ENCODE assay signal across 10 cellular contexts in the genomic region with DNA sequence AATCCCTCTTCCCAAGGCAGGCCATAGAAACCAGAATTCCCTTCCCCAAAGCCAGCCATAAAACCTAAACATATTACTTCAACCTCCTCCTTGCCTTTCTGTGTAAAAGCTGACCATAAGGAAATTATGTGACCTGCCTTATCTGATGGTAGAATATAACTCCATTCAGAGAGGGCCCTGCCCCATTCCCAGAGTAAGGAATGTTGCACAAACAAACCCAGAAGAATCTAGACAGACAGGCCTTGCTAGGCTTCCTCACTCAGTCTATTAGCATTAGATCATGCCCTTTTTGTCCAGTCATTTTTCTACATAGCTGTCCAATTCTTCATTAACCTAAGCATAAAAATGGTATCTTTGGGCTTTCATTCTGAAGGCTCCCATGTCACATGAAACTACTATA. TPM values are rescaled to one million over a fixed set of nuclear protein-coding genes. Genes with fewer than 3 reads are reported as not detected.
DNase-seq lines count a peak whose midpoint lies in the region; ATAC-seq and TF ChIP-seq lines count a peak whose summit lies in the region.
"Had no signal": no experiment of that assay in that cellular context is flagged by ENCODE, and none has a peak within 500 bp of the region (broad histone marks: within the 10 kb centered on the region; RNA-seq: fewer than 3 reads in every experiment).

No MANE protein-coding gene starts in this region.

- TF ChIP-seq POLR2A in IMR-90 (IDR thresholded peaks at IDR 0.05; ENCODE audit: low read depth, low read length): no peak

- in situ Hi-C loops in IMR-90 (cut with MboI; ENCODE audit: low sequenced_read_pairs): no loop called here

- H3K9ac ChIP-seq in IMR-90 (ENCODE audit: low read depth, low read length): no peak overlapping the region

- no peaks in the 10 kb centered on the region for H3K27me3 ChIP-seq in CD4-positive, CD25-positive, alpha-beta regulatory T cell (ENCODE audit: control insufficient read depth, insufficient read depth, low read length)
- H3K27me3 ChIP-seq in IMR-90 (ENCODE audit: control insufficient read depth, insufficient read depth, low read length) (peaks cover 2% of the 10 kb centered on the region; the same call in 1 of the 2 replicates), neutrophil (no peaks in the 10 kb centered on the region), SJCRH30 (no peaks in the 10 kb centered on the region)

- H3K9me1 ChIP-seq in IMR-90 (ENCODE audit: insufficient read depth, low read length): peaks cover 2% of the 10 kb centered on the region; the same call in 1 of the 2 replicates

- no peak overlapping the region for H3K14ac ChIP-seq in IMR-90 (replicated peaks; ENCODE audit: low read depth, low read length)

- TF ChIP-seq CTCF in IMR-90 (conservative IDR thresholded peaks at IDR 0.05; ENCODE audit: low read depth, low read length) (no peak), neutrophil (IDR thresholded peaks at IDR 0.05) (no peak)

- no peaks in the 10 kb centered on the region for H3K36me3 Mint-ChIP-seq in CD4-positive, CD25-positive, alpha-beta regulatory T cell
- peaks cover 4% of the 10 kb centered on the region for H3K36me3 Mint-ChIP-seq in central memory CD8-positive, alpha-beta T cell (ENCODE audit: insufficient read depth)
- H3K36me3 Mint-ChIP-seq: stimulated activated memory B cell treated with anti-CD40 and anti-IgM and Interleukin-4, amounts not matched to agents 10 μg/mL and 1 μg/mL and 100 μg/mL, for 72 hours had no signal

- BruUV-seq in IMR-90 (replicated peaks; lab: Mats Ljungman, UMichigan): no TSS peak

- no peaks in the 10 kb centered on the region for H3K79me1 ChIP-seq in IMR-90 (ENCODE audit: low read depth in 1 of 2, low read length in 2 of 2)

- peak overlapping the region; percentile 66 for H3K4me3 ChIP-seq in CD4-positive, CD25-positive, alpha-beta regulatory T cell (ENCODE audit: low read depth, low read length)
- H3K4me3 ChIP-seq in IMR-90 (ENCODE audit: insufficient read depth, low read depth, low read length) (no peak overlapping the region), neutrophil (ENCODE audit: low read depth in 1 of 2, low read length in 1 of 2) (no peak overlapping the region), SJCRH30 (no peak overlapping the region)

- no peaks in the 10 kb centered on the region for H4K20me1 ChIP-seq in IMR-90 (ENCODE audit: insufficient read depth, low read length)

- no peak overlapping the region for H4K91ac ChIP-seq in IMR-90 (ENCODE audit: insufficient read depth, low read depth, low read length)

- no peak overlapping the region for H2BK120ac ChIP-seq in IMR-90 (ENCODE audit: low read depth, low read length)

- peaks cover 0 to 2% (median 0%) of the 10 kb centered on the region in 7 donors for H3K9me3 Mint-ChIP-seq in CD4-positive, CD25-positive, alpha-beta regulatory T cell
- no peaks in the 10 kb centered on the region for H3K9me3 Mint-ChIP-seq in central memory CD8-positive, alpha-beta T cell
- H3K9me3 Mint-ChIP-seq: stimulated activated memory B cell treated with anti-CD40 and anti-IgM and Interleukin-4, amounts not matched to agents 10 μg/mL and 1 μg/mL and 100 μg/mL, for 72 hours had no signal

- dilution Hi-C loops in IMR-90 (cut with HindIII; ENCODE audit: low sequenced_read_pairs, unreplicated experiment): no loop called here

- no peak overlapping the region for H3K4ac ChIP-seq in IMR-90 (ENCODE audit: low read depth, low read length)

- no peaks in the 10 kb centered on the region for H3K27me3 Mint-ChIP-seq in CD4-positive, CD25-positive, alpha-beta regulatory T cell
- no peaks in the 10 kb centered on the region for H3K27me3 Mint-ChIP-seq in central memory CD8-positive, alpha-beta T cell

- no peaks in the 10 kb centered on the region for H3K36me3 ChIP-seq in CD4-positive, CD25-positive, alpha-beta regulatory T cell (ENCODE audit: control insufficient read depth, insufficient read depth, low read length)
- H3K36me3 ChIP-seq in IMR-90 (ENCODE audit: control insufficient read depth, insufficient read depth, low read length) (no peaks in the 10 kb centered on the region), neutrophil (no peaks in the 10 kb centered on the region), SJCRH30 (no peaks in the 10 kb centered on the region)

- H3K4me2 ChIP-seq in IMR-90 (ENCODE audit: low read depth, low read length): no peak overlapping the region

- no peak overlapping the region for H3K4me3 Mint-ChIP-seq in CD4-positive, CD25-positive, alpha-beta regulatory T cell
- H3K4me3 Mint-ChIP-seq in central memory CD8-positive, alpha-beta T cell: peak overlapping the region; percentile 70
- H3K4me3 Mint-ChIP-seq: stimulated activated memory B cell treated with anti-CD40 and anti-IgM and Interleukin-4, amounts not matched to agents 10 μg/mL and 1 μg/mL and 100 μg/mL, for 72 hours had no signal

- peak overlapping the region; percentile 82 to 91 (median 90) for H3K27ac Mint-ChIP-seq in CD4-positive, CD25-positive, alpha-beta regulatory T cell
- peak overlapping the region; percentile 92 for H3K27ac Mint-ChIP-seq in central memory CD8-positive, alpha-beta T cell (ENCODE audit: low read depth)
- H3K27ac Mint-ChIP-seq: stimulated activated memory B cell treated with anti-CD40 and anti-IgM and Interleukin-4, amounts not matched to agents 10 μg/mL and 1 μg/mL and 100 μg/mL, for 72 hours had no signal

- H2AFZ ChIP-seq in IMR-90 (replicated peaks; ENCODE audit: low read length, poor library complexity): no peak overlapping the region

- no peak overlapping the region for H4K5ac ChIP-seq in IMR-90 (ENCODE audit: low read depth, low read length)

- DNase-seq in CD4-positive, CD25-positive, alpha-beta regulatory T cell: no peak
- DNase-seq in IMR-90 (no peak), NCI-H510A treated with DMSO at 0.1 percent for 48 hours (lab: John Stamatoyannopoulos, UW) (no peak), SJCRH30 (no peak), NCI-H1092 treated with DMSO at 0.1 percent for 48 hours (lab: John Stamatoyannopoulos, UW) (no peak), DMS53 treated with DMSO at 0.1 percent for 48 hours (lab: John Stamatoyannopoulos, UW; ENCODE audit: unreplicated experiment) (no peak)
- DNase-seq in central memory CD8-positive, alpha-beta T cell (ENCODE audit: low spot score in 2 of 2): no peak
- DNase-seq: NK-92 treated with Interleukin-12 subunit alpha and Interleukin-12 subunit beta, amount 100 ng/mL, for 24 hours had no signal

- no peak overlapping the region for H2BK15ac ChIP-seq in IMR-90 (ENCODE audit: low read depth, low read length)

- no peak overlapping the region for H3K18ac ChIP-seq in IMR-90 (ENCODE audit: low read depth, low read length)

- intact Hi-C loops in IMR-90 (cut with micrococcal nuclease): no loop called here

- no peak for TF ChIP-seq RAD21 in IMR-90 (IDR thresholded peaks at IDR 0.05; ENCODE audit: low read length)

- POLR2A ChIA-PET in IMR-90 (lab: Charles Lee; ENCODE audit: unreplicated experiment): no interaction called here

- no peak overlapping the region for H2BK20ac ChIP-seq in IMR-90 (ENCODE audit: low read depth, low read length)

- ATAC-seq in CD4-positive, CD25-positive, alpha-beta regulatory T cell (ENCODE audit: low read depth in 2 of 2): no peak
- peak; percentile 64 for ATAC-seq in IMR-90 (ENCODE audit: low read depth)
- no peak for ATAC-seq in central memory CD8-positive, alpha-beta T cell (replicated peaks; ENCODE audit: extremely low read depth, poor library complexity, severe bottlenecking)
- ATAC-seq: stimulated activated memory B cell treated with anti-CD40 and anti-IgM and Interleukin-4, amounts not matched to agents 10 μg/mL and 1 μg/mL and 100 μg/mL, for 72 hours had no signal

- H2BK5ac ChIP-seq in IMR-90 (ENCODE audit: low read depth, low read length, poor library complexity, severe bottlenecking): no peak overlapping the region

- peaks cover 17% of the 10 kb centered on the region for H3K4me1 ChIP-seq in CD4-positive, CD25-positive, alpha-beta regulatory T cell (ENCODE audit: control insufficient read depth, insufficient read depth, low read length, poor library complexity, severe bottlenecking)
- H3K4me1 ChIP-seq in IMR-90 (ENCODE audit: control insufficient read depth, insufficient read depth, low read length) (peaks cover 3% of the 10 kb centered on the region; the same call in 1 of the 2 replicates), neutrophil (ENCODE audit: control insufficient read depth in 1 of 2, insufficient read depth in 1 of 2, low read depth in 1 of 2, low read length in 1 of 2) (peaks cover 21 to 25% of the 10 kb centered on the region in 2 experiments), SJCRH30 (no peaks in the 10 kb centered on the region)

- H4K8ac ChIP-seq in IMR-90 (ENCODE audit: low read depth in 2 of 2, low read length in 2 of 2): no peak overlapping the region

- H2AK5ac ChIP-seq in IMR-90 (ENCODE audit: low read depth, low read length): no peak overlapping the region

- no peaks in the 10 kb centered on the region for H3K9me3 ChIP-seq in CD4-positive, CD25-positive, alpha-beta regulatory T cell (ENCODE audit: control insufficient read depth in 2 of 2, low read length in 2 of 2)
- H3K9me3 ChIP-seq in IMR-90 (ENCODE audit: control insufficient read depth, insufficient read depth, low read length) (no peaks in the 10 kb centered on the region), neutrophil (no peaks in the 10 kb centered on the region), SJCRH30 (replicated peaks) (no peaks in the 10 kb centered on the region)

- no peak overlapping the region for H3K27ac ChIP-seq in CD4-positive, CD25-positive, alpha-beta regulatory T cell (ENCODE audit: insufficient read depth, low read length, poor library complexity, severe bottlenecking)
- H3K27ac ChIP-seq in IMR-90 (ENCODE audit: insufficient read depth, low read length): no peak overlapping the region
- peak overlapping the region; percentile 71 for H3K27ac ChIP-seq in neutrophil
- H3K27ac ChIP-seq in SJCRH30: no peak overlapping the region

- CTCF ChIA-PET in IMR-90 (lab: Yijun Ruan, JAX): interaction anchor here (0.5 kb wide), 1 partner anchor 108 kb away, joined by 3 read pairs; no protein-coding TSS in a partner anchor

- peaks cover 15 to 26% (median 25%) of the 10 kb centered on the region in 4 donors for H3K4me1 Mint-ChIP-seq in CD4-positive, CD25-positive, alpha-beta regulatory T cell
- H3K4me1 Mint-ChIP-seq in central memory CD8-positive, alpha-beta T cell: peaks cover 30% of the 10 kb centered on the region

- no peak overlapping the region for H3K23ac ChIP-seq in IMR-90 (ENCODE audit: low read depth, low read length)

- no peak overlapping the region for H3K56ac ChIP-seq in IMR-90 (ENCODE audit: extremely low read depth, insufficient read depth, low read length)

- H2AK9ac ChIP-seq in IMR-90 (replicated peaks; ENCODE audit: low read depth, low read length, poor library complexity): no peak overlapping the region

RNA-seq across cellular contexts. Expression of gene IFNB1, which starts 17.8 kb away (rescaled TPM):
- total RNA-seq in CD4-positive, CD25-positive, alpha-beta regulatory T cell: not detected
- not detected for polyA plus RNA-seq in CD4-positive, CD25-positive, alpha-beta regulatory T cell
- not detected in 2 replicates for total RNA-seq in IMR-90 (2012; rRNA removed)
- polyA plus RNA-seq in IMR-90 (2012; rRNA removed): not detected in 2 replicates
- polyA plus RNA-seq in IMR-90 (2012; cell fraction: cytosol; rRNA removed): not detected in 2 replicates
- not detected in 2 replicates for polyA plus RNA-seq in IMR-90 (2012; cell fraction: nucleus; rRNA removed; ENCODE audit: low replicate concordance)
- not detected in 2 replicates for total RNA-seq in SJCRH30 (2014; rRNA removed; shearing (Covaris generic))

RNA-seq across cellular contexts. Expression of gene IFNW1, which starts 46.1 kb away (rescaled TPM):
- total RNA-seq in CD4-positive, CD25-positive, alpha-beta regulatory T cell: not detected
- polyA plus RNA-seq in CD4-positive, CD25-positive, alpha-beta regulatory T cell: not detected
- not detected in 2 replicates for total RNA-seq in IMR-90 (2012; rRNA removed)
- not detected in 2 replicates for polyA plus RNA-seq in IMR-90 (2012; rRNA removed)
- polyA plus RNA-seq in IMR-90 (2012; cell fraction: cytosol; rRNA removed): not detected in 2 replicates
- not detected in 2 replicates for polyA plus RNA-seq in IMR-90 (2012; cell fraction: nucleus; rRNA removed; ENCODE audit: low replicate concordance)
- total RNA-seq in SJCRH30 (2014; rRNA removed; shearing (Covaris generic)): not detected in 2 replicates
